ENCODE assay signal across 23 cellular contexts in genomic region chr6:46039646-46040045, GRCh38. TPM values are rescaled to one million over a fixed set of nuclear protein-coding genes. Genes with fewer than 3 reads are reported as not detected.
A peak's percentile ranks its signal among the peaks of the same experiment; 100 is the strongest.
DNase-seq lines count a peak whose midpoint lies in the region; ATAC-seq, FAIRE-seq and TF ChIP-seq lines count a peak whose summit lies in the region.
"Had no signal": no experiment of that assay in that cellular context is flagged by ENCODE, and none has a peak within 500 bp of the region (broad histone marks: within the 10 kb centered on the region; RNA-seq: fewer than 3 reads in every experiment).

No MANE protein-coding gene starts in this region.

- H3K4me3 ChIP-seq in endothelial cell of umbilical vein (replicated peaks in 1 of 3; ENCODE audit: insufficient read depth in 1 of 3, low read depth in 1 of 3, low read length in 3 of 3) = no peak overlapping the region
- H3K4me3 ChIP-seq in osteoblast (ENCODE audit: insufficient read depth, low read length) = no peak overlapping the region
- H3K4me3 ChIP-seq in gastroesophageal sphincter = no peak overlapping the region
- H3K4me3 ChIP-seq: A549; BLaER1 treated with 17β-estradiol and CSF1 and Interleukin-3, amounts not matched to agents 10 nM and 100 nM had no signal

- FAIRE-seq in colon (lab: Jason Lieb, UNC) (peak; percentile 24), endothelial cell of umbilical vein (lab: Jason Lieb, UNC) (no peak)
- FAIRE-seq: A549, G401.6, GM12891, GM19239 had no signal

- H2AFZ ChIP-seq in endothelial cell of umbilical vein (ENCODE audit: low read depth, low read length) (no peak overlapping the region), osteoblast (ENCODE audit: low read length) (no peak overlapping the region)

- TF ChIP-seq EP300 in gastroesophageal sphincter (IDR thresholded peaks at IDR 0.05) = no peak

- no peaks in the 10 kb centered on the region for H3K9me3 ChIP-seq in endothelial cell of umbilical vein (replicated peaks; ENCODE audit: control insufficient read depth, insufficient read depth, low read length)
- no peaks in the 10 kb centered on the region for H3K9me3 ChIP-seq in osteoblast (ENCODE audit: low read depth, low read length)
- H3K9me3 ChIP-seq in gastroesophageal sphincter = no peaks in the 10 kb centered on the region
- H3K9me3 ChIP-seq: A549; BLaER1 treated with 17β-estradiol and CSF1 and Interleukin-3, amounts not matched to agents 10 nM and 100 nM; Caco-2 had no signal

- H3K27me3 ChIP-seq in endothelial cell of umbilical vein (ENCODE audit: control insufficient read depth in 2 of 2, insufficient read depth in 2 of 2, low read length in 2 of 2) (no peaks in the 10 kb centered on the region), osteoblast (ENCODE audit: insufficient read depth, low read length) (no peaks in the 10 kb centered on the region), gastroesophageal sphincter (no peaks in the 10 kb centered on the region)
- H3K27me3 ChIP-seq: BLaER1 treated with 17β-estradiol and CSF1 and Interleukin-3, amounts not matched to agents 10 nM and 100 nM had no signal

- no peak for TF ChIP-seq POLR2A in endothelial cell of umbilical vein (IDR thresholded peaks at IDR 0.05; ENCODE audit: low read depth, low read length)
- no peak for TF ChIP-seq POLR2A in gastroesophageal sphincter (IDR thresholded peaks at IDR 0.05)

- CTCF ChIA-PET in endothelial cell of umbilical vein (lab: Charles Lee) = interaction anchor here (2.5 kb wide), 1 partner anchor 370 kb away, joined by 19 read pairs; no protein-coding TSS in a partner anchor

- H3K79me2 ChIP-seq in endothelial cell of umbilical vein (ENCODE audit: control insufficient read depth, insufficient read depth, low read length) = no peaks in the 10 kb centered on the region
- H3K79me2 ChIP-seq in osteoblast (ENCODE audit: insufficient read depth, low read length) = no peaks in the 10 kb centered on the region

- ATAC-seq in GM19463 (IDR thresholded peaks at IDR 0.05; ENCODE audit: unreplicated experiment) (no peak), gastroesophageal sphincter (no peak)
- ATAC-seq: A549; CD8-positive, alpha-beta T cell had no signal

- H3K4me1 ChIP-seq in endothelial cell of umbilical vein (ENCODE audit: control insufficient read depth, extremely low read depth, insufficient read depth, low read length) = peaks cover 27% of the 10 kb centered on the region
- H3K4me1 ChIP-seq in osteoblast (ENCODE audit: insufficient read depth, low read length) = peaks cover 2% of the 10 kb centered on the region
- H3K4me1 ChIP-seq in gastroesophageal sphincter = peaks cover 0 to 5% (median 0%) of the 10 kb centered on the region in 3 donors
- H3K4me1 ChIP-seq: A549, Caco-2 had no signal

- intact Hi-C loops in endothelial cell of umbilical vein (cut with micrococcal nuclease) = loop anchor here (5.0 to 10.0 kb wide), 4 partner anchors 145 to 1225 kb away; partner anchors contain the start of genes CYP39A1 and SLC25A27

- H3K27ac ChIP-seq in endothelial cell of umbilical vein (ENCODE audit: insufficient read depth, low read depth, low read length) (no peak overlapping the region), osteoblast (ENCODE audit: low read depth, low read length) (no peak overlapping the region), gastroesophageal sphincter (no peak overlapping the region)
- H3K27ac ChIP-seq: 22Rv1; A549; BLaER1 treated with 17β-estradiol and CSF1 and Interleukin-3, amounts not matched to agents 10 nM and 100 nM; C4-2B had no signal

- DNase-seq in DMS153 (lab: John Stamatoyannopoulos, UW) (peak; percentile 35), DMS153 treated with DMSO at 0.1 percent for 48 hours (lab: John Stamatoyannopoulos, UW; ENCODE audit: unreplicated experiment) (no peak), endothelial cell of umbilical vein (ENCODE audit: low read depth, low spot score) (peak; percentile 51), osteoblast (ENCODE audit: insufficient read length, low spot score, missing footprints) (peak; percentile 51)
- DNase-seq: AML-193; Caco-2; Calu3; CD4-positive, alpha-beta T cell; CD8-positive, alpha-beta T cell; DMS79 treated with DMSO at 0.1 percent for 48 hours; GF-D8 had no signal

- dilution Hi-C loops in endothelial cell of umbilical vein (cut with MboI; ENCODE audit: extremely low pct_ligation_motif_present, low sequenced_read_pairs) = no loop called here

- no peaks in the 10 kb centered on the region for H4K20me1 ChIP-seq in endothelial cell of umbilical vein (replicated peaks; ENCODE audit: control insufficient read depth, extremely low read depth, insufficient read depth, low read length)
- no peaks in the 10 kb centered on the region for H4K20me1 ChIP-seq in osteoblast (ENCODE audit: insufficient read depth, low read length)
- H4K20me1 ChIP-seq: BLaER1 treated with 17β-estradiol and CSF1 and Interleukin-3, amounts not matched to agents 10 nM and 100 nM had no signal

- H3K36me3 ChIP-seq in endothelial cell of umbilical vein (ENCODE audit: control insufficient read depth in 2 of 2, extremely low read depth in 1 of 2, insufficient read depth in 2 of 2, low read length in 2 of 2) = no peaks in the 10 kb centered on the region
- no peaks in the 10 kb centered on the region for H3K36me3 ChIP-seq in osteoblast (ENCODE audit: insufficient read depth, low read length)
- H3K36me3 ChIP-seq in gastroesophageal sphincter = no peaks in the 10 kb centered on the region
- H3K36me3 ChIP-seq: BLaER1 treated with 17β-estradiol and CSF1 and Interleukin-3, amounts not matched to agents 10 nM and 100 nM had no signal

- H3K4me2 ChIP-seq in endothelial cell of umbilical vein (ENCODE audit: insufficient read depth, low read length) (no peak overlapping the region), osteoblast (ENCODE audit: insufficient read depth, low read length) (no peak overlapping the region)
- H3K4me2 ChIP-seq: A549; BLaER1 treated with 17β-estradiol and CSF1 and Interleukin-3, amounts not matched to agents 10 nM and 100 nM had no signal

- no peak for TF ChIP-seq CTCF in endothelial cell of umbilical vein (IDR thresholded peaks at IDR 0.05; ENCODE audit: extremely low read depth in 1 of 2, insufficient read depth in 1 of 2, low read depth in 1 of 2, low read length in 2 of 2)
- TF ChIP-seq CTCF in osteoblast (IDR thresholded peaks at IDR 0.05; ENCODE audit: extremely low read depth, low read depth, low read length) = no peak
- TF ChIP-seq CTCF in gastroesophageal sphincter (IDR thresholded peaks at IDR 0.05) = no peak

- no TSS peak for BruUV-seq in endothelial cell of umbilical vein (replicated peaks; lab: Mats Ljungman, UMichigan)

- H3K9me1 ChIP-seq in endothelial cell of umbilical vein (replicated peaks; ENCODE audit: control insufficient read depth, extremely low read depth, insufficient read depth, low read length) = no peaks in the 10 kb centered on the region

- POLR2A ChIA-PET in endothelial cell of umbilical vein (lab: Charles Lee) = no interaction called here

- H3K9ac ChIP-seq in endothelial cell of umbilical vein (replicated peaks; ENCODE audit: extremely low read depth, insufficient read depth, low read length) = no peak overlapping the region
- H3K9ac ChIP-seq: BLaER1 treated with 17β-estradiol and CSF1 and Interleukin-3, amounts not matched to agents 10 nM and 100 nM had no signal

TF ChIP-seq in endothelial cell of umbilical vein, 7 proteins besides CTCF, POLR2A, EP300 and RAD21:
- TF ChIP-seq GATA2 (IDR thresholded peaks at IDR 0.05; ENCODE audit: insufficient read depth, insufficient read length, low read depth, low read length) = no peak
- TF ChIP-seq POLR2AphosphoS5 (IDR thresholded peaks at IDR 0.05; ENCODE audit: insufficient read depth, low read depth, low read length) = no peak
- TF ChIP-seq JUN (IDR thresholded peaks at IDR 0.05; ENCODE audit: borderline replicate concordance, insufficient read depth, insufficient read length, low read depth) = peak; percentile 60
- no peak for TF ChIP-seq MYC (IDR thresholded peaks at IDR 0.05; ENCODE audit: low read depth, low read length)
- TF ChIP-seq, protein P1, sequence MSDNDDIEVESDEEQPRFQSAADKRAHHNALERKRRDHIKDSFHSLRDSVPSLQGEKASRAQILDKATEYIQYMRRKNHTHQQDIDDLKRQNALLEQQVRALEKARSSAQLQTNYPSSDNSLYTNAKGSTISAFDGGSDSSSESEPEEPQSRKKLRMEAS (IDR thresholded peaks at IDR 0.05; ENCODE audit: insufficient read depth, insufficient read length) = no peak
- no peak for TF ChIP-seq FOS (IDR thresholded peaks at IDR 0.05; ENCODE audit: borderline replicate concordance, insufficient read depth, low read length)
- no peak for TF ChIP-seq EZH2 (IDR thresholded peaks at IDR 0.05; ENCODE audit: borderline replicate concordance, low read depth, low read length, severe bottlenecking)

RNA-seq across cellular contexts. Expression of gene CLIC5, which starts 24.0 kb away (rescaled TPM):
- 0.07 and 0.14 TPM in 2 replicates for total RNA-seq in endothelial cell of umbilical vein
- not detected in 2 replicates for polyA plus RNA-seq in endothelial cell of umbilical vein
- not detected in 2 replicates for polyA plus RNA-seq in endothelial cell of umbilical vein (2011; cell fraction: cytosol; rRNA removed)
- polyA plus RNA-seq in endothelial cell of umbilical vein (2011; cell fraction: nucleus; rRNA removed) = 0.03 TPM in 1 of 2 replicates, not detected in the other
- polyA plus RNA-seq in endothelial cell of umbilical vein (2012) = not detected in 2 replicates
- not detected in 2 replicates for polyA minus RNA-seq in endothelial cell of umbilical vein
- 0.31 TPM for polyA minus RNA-seq in endothelial cell of umbilical vein (2011; cell fraction: cytosol; rRNA and poly(A)+ RNA removed)
- polyA minus RNA-seq in endothelial cell of umbilical vein (2011; cell fraction: nucleus; rRNA and poly(A)+ RNA removed) = not detected in 2 replicates
- total RNA-seq in osteoblast = not detected in 2 replicates
- total RNA-seq in gastroesophageal sphincter = 1 to 10 TPM; 2.8 to 6.9 (median 5.0) TPM
- total RNA-seq: A172 had no signal
- polyA plus RNA-seq: A549, BJ had no signal
